In genomic region chr3:142363936-142364467, GRCh38 we compare ENCODE assay signal across 25 cellular contexts.
DNase-seq lines count a peak whose midpoint lies in the region; ATAC-seq and TF ChIP-seq lines count a peak whose summit lies in the region.
"Had no signal": no experiment of that assay in that cellular context is flagged by ENCODE, and none has a peak within 500 bp of the region (broad histone marks: within the 10 kb centered on the region; RNA-seq: fewer than 3 reads in every experiment).

No MANE protein-coding gene starts in this region.

- H3K4me1 Mint-ChIP-seq in CD4-positive, alpha-beta T cell (ENCODE audit: low read depth): no peaks in the 10 kb centered on the region

- H3K36me3 ChIP-seq in liver (ENCODE audit: control insufficient read depth in 4 of 4, insufficient read depth in 3 of 4, low read depth in 1 of 4, low read length in 3 of 4) (peaks cover 0 to 23% (median 14%) of the 10 kb centered on the region in 4 donors), PC-9 (ENCODE audit: low read depth) (peaks cover 8% of the 10 kb centered on the region; the same call in 1 of the 2 replicates)

- H2AFZ ChIP-seq in PC-9: no peak overlapping the region
- H2AFZ ChIP-seq: GM23248 had no signal

- peak overlapping the region; percentile 73 for H3K27ac ChIP-seq in VCaP
- H3K27ac ChIP-seq in liver (ENCODE audit: low read depth in 1 of 2, low read length in 2 of 2): peak overlapping the region; percentile 51 to 66
- H3K27ac ChIP-seq in CD4-positive, alpha-beta T cell (ENCODE audit: low read depth, low read length): no peak overlapping the region
- H3K27ac ChIP-seq in PC-9: no peak overlapping the region
- H3K27ac ChIP-seq: GM23248, HL-60, SJCRH30 had no signal

- no TSS peak for BruUV-seq in PC-9 (replicated peaks; lab: Mats Ljungman, UMichigan)

- no peak overlapping the region for H3K4me2 ChIP-seq in PC-9

- TF ChIP-seq RAD21 in liver (IDR thresholded peaks at IDR 0.05): no peak

- no peak overlapping the region for H3K9ac ChIP-seq in liver (ENCODE audit: low read depth in 1 of 2, low read length in 2 of 2)
- H3K9ac ChIP-seq: GM23248 had no signal

- no peaks in the 10 kb centered on the region for H3K9me3 Mint-ChIP-seq in CD4-positive, alpha-beta T cell
- H3K9me3 Mint-ChIP-seq: CD4-positive, CD25-positive, alpha-beta regulatory T cell had no signal

- peak overlapping the region in 1 of 3 donors; percentile 9 for H3K4me3 ChIP-seq in liver (ENCODE audit: low read depth in 1 of 3, low read length in 3 of 3)
- no peak overlapping the region for H3K4me3 ChIP-seq in PC-9
- H3K4me3 ChIP-seq: GM23248, K562, SJCRH30 had no signal

- 40% methylated on average over 2 of the region's 2 CpGs for WGBS in liver

- ATAC-seq in sciatic nerve (no peak), GM18498 (IDR thresholded peaks at IDR 0.05; ENCODE audit: unreplicated experiment) (no peak)
- no peak for ATAC-seq in CD4-positive, alpha-beta T cell (ENCODE audit: poor library complexity)
- ATAC-seq: K562, Right ventricle myocardium inferior, SK-N-SH treated with all-trans-retinoic acid at 6 μM for 48 hours had no signal

- H3K27ac Mint-ChIP-seq in CD4-positive, alpha-beta T cell: no peak overlapping the region
- H3K27ac Mint-ChIP-seq: CD4-positive, CD25-positive, alpha-beta regulatory T cell had no signal

- H3K4me3 Mint-ChIP-seq in CD4-positive, alpha-beta T cell: no peak overlapping the region
- H3K4me3 Mint-ChIP-seq: CD4-positive, CD25-positive, alpha-beta regulatory T cell had no signal

- intact Hi-C loops in sciatic nerve (cut with DNase I) (no loop called here), PC-9 (cut with micrococcal nuclease; ENCODE audit: unreplicated experiment) (no loop called here)
- intact Hi-C loops in CD4-positive, alpha-beta T cell (cut with DNase I, micrococcal nuclease): no loop called here

- DNase-seq in HuH-7 (ENCODE audit: low spot score) (peak; percentile 2), sciatic nerve (ENCODE audit: low spot score) (no peak), PC-9 (no peak)
- DNase-seq in CD4-positive, alpha-beta T cell: no peak
- DNase-seq: ACHN; CD4-positive, CD25-positive, alpha-beta regulatory T cell; GM23248; H7; Kasumi-1; MV-4-11; NCI-H1105; NCI-H1436 treated with DMSO at 0.1 percent for 48 hours; NCI-H187 treated with DMSO at 0.1 percent for 48 hours; NCI-H2171 treated with DMSO at 0.1 percent for 48 hours; NCI-H345; NCI-H524; NCI-H774; SJCRH30 had no signal

- H3K9me2 ChIP-seq in PC-9 (ENCODE audit: insufficient read depth): no peaks in the 10 kb centered on the region

- H3K27me3 Mint-ChIP-seq in CD4-positive, alpha-beta T cell: no peaks in the 10 kb centered on the region
- H3K27me3 Mint-ChIP-seq: CD4-positive, CD25-positive, alpha-beta regulatory T cell had no signal

- H3K9me3 ChIP-seq in liver (ENCODE audit: control insufficient read depth in 4 of 4, low read length in 3 of 4) (no peaks in the 10 kb centered on the region), PC-9 (ENCODE audit: insufficient read depth, low read depth) (no peaks in the 10 kb centered on the region)
- no peaks in the 10 kb centered on the region for H3K9me3 ChIP-seq in CD4-positive, alpha-beta T cell (ENCODE audit: control insufficient read depth, low read length)
- H3K9me3 ChIP-seq: SJCRH30 had no signal

- TF ChIP-seq CTCF in VCaP (conservative IDR thresholded peaks at IDR 0.05) (no peak), liver (IDR thresholded peaks at IDR 0.05; ENCODE audit: low read depth, low read length, missing input control) (no peak), PC-9 (conservative IDR thresholded peaks at IDR 0.05) (no peak)
- TF ChIP-seq CTCF in CD4-positive, alpha-beta T cell (IDR thresholded peaks at IDR 0.05): no peak

- POLR2A ChIA-PET in CD4-positive, alpha-beta T cell (lab: Charles Lee): no interaction called here
- POLR2A ChIA-PET in PC-9 (lab: Charles Lee; ENCODE audit: unreplicated experiment): no interaction called here

- CTCF ChIA-PET in CD4-positive, alpha-beta T cell (lab: Charles Lee): no interaction called here
- CTCF ChIA-PET in PC-9 (lab: Charles Lee): no interaction called here

- H3K27me3 ChIP-seq in liver (ENCODE audit: control insufficient read depth in 4 of 4, insufficient read depth in 4 of 4, low read length in 3 of 4) (no peaks in the 10 kb centered on the region), PC-9 (ENCODE audit: insufficient read depth, low read depth) (no peaks in the 10 kb centered on the region)
- H3K27me3 ChIP-seq in CD4-positive, alpha-beta T cell (ENCODE audit: control insufficient read depth, insufficient read depth, low read length): no peaks in the 10 kb centered on the region
- H3K27me3 ChIP-seq: SJCRH30 had no signal

- H3K79me2 ChIP-seq in PC-9 (ENCODE audit: low read depth): no peaks in the 10 kb centered on the region

- H3K4me1 ChIP-seq in liver (ENCODE audit: control insufficient read depth in 4 of 4, insufficient read depth in 4 of 4, low read length in 3 of 4) (peaks cover 0 to 23% (median 18%) of the 10 kb centered on the region in 4 donors), PC-9 (replicated peaks; ENCODE audit: insufficient read depth) (no peaks in the 10 kb centered on the region)
- H3K4me1 ChIP-seq: SJCRH30 had no signal

- H3F3A ChIP-seq in PC-9 (ENCODE audit: insufficient read depth, low read depth): no peaks in the 10 kb centered on the region

- no peaks in the 10 kb centered on the region for H4K20me1 ChIP-seq in PC-9 (ENCODE audit: insufficient read depth)

- peaks cover 73% of the 10 kb centered on the region for H3K36me3 Mint-ChIP-seq in CD4-positive, alpha-beta T cell (ENCODE audit: low read depth)

TF ChIP-seq in liver, 16 proteins besides CTCF, POLR2A, EP300 and RAD21:
- TF ChIP-seq JUND (IDR thresholded peaks at IDR 0.05) (no peak), FOXA2 (IDR thresholded peaks at IDR 0.05) (peak; percentile 47)

Comparison
In these comparisons a context has a peak if more than half of its experiments do, and no peak if none do; other contexts are left out.
1. H3K27ac ChIP-seq: peak in VCaP (single experiment) and liver (2 of 2); none in CD4-positive, alpha-beta T cell (single experiment) and PC-9 (single experiment).